ENCODE assay signal across 1 cellular context in genomic region chr21:33642027-33642895, GRCh38.
TF ChIP-seq lines count a peak whose summit lies in the region.

Gene ITSN1 (plus strand): TSS chr21:33642501. CDS start chr21:33718829, 76,328 bp downstream.

TF ChIP-seq in HEK293, 187 proteins besides CTCF, POLR2A, EP300 and RAD21 (continued from another document and continues in another):
- 0 out of 2 replicates have a peak, but pooled peaks have one; percentile 38 for TF ChIP-seq BCL11A (tag by site-specific recombination; IDR thresholded peaks at IDR 0.05; ENCODE audit: low read depth)
- no peak for TF ChIP-seq TCF7L2 (IDR thresholded peaks at IDR 0.05; ENCODE audit: borderline replicate concordance, low read depth, low read length)
- TF ChIP-seq ZNF324 (tag by site-specific recombination; IDR thresholded peaks at IDR 0.05): peak; percentile 94
- TF ChIP-seq ZNF341 (tag by site-specific recombination; IDR thresholded peaks at IDR 0.05; ENCODE audit: low read depth): peak; percentile 75
- TF ChIP-seq ZBTB8A (tag by site-specific recombination; IDR thresholded peaks at IDR 0.05): peak; percentile 97
- TF ChIP-seq KLF10 (tag by site-specific recombination; IDR thresholded peaks at IDR 0.05): peak; percentile 98
- peak; percentile 99 for TF ChIP-seq ZNF335 (tag by site-specific recombination; conservative IDR thresholded peaks at IDR 0.05)
- peak; percentile 95 for TF ChIP-seq KLF8 (tag by site-specific recombination; IDR thresholded peaks at IDR 0.05)
- TF ChIP-seq ZNF510 (tag by site-specific recombination; IDR thresholded peaks at IDR 0.05; ENCODE audit: insufficient replicate concordance): no peak
- TF ChIP-seq ZNF2 (tag by site-specific recombination; IDR thresholded peaks at IDR 0.05): peak; percentile 72
- peak; percentile 69 for TF ChIP-seq KLF7 (tag by site-specific recombination; IDR thresholded peaks at IDR 0.05; ENCODE audit: borderline replicate concordance)
- TF ChIP-seq SCRT1 (tag by site-specific recombination; IDR thresholded peaks at IDR 0.05; ENCODE audit: borderline replicate concordance): no peak
- TF ChIP-seq ZNF548 (tag by site-specific recombination; IDR thresholded peaks at IDR 0.05): no peak
- peak; percentile 96 for TF ChIP-seq ZSCAN5A (tag by site-specific recombination; IDR thresholded peaks at IDR 0.05)
- TF ChIP-seq ZNF23 (tag by site-specific recombination; IDR thresholded peaks at IDR 0.05; ENCODE audit: borderline replicate concordance): no peak
- no peak for TF ChIP-seq ZBTB49 (tag by site-specific recombination; IDR thresholded peaks at IDR 0.05; ENCODE audit: low read depth)
- no peak; the same call in none of the 2 replicates for TF ChIP-seq ZNF580 (tag by site-specific recombination; IDR thresholded peaks at IDR 0.05)
- TF ChIP-seq RBAK (tag by site-specific recombination; IDR thresholded peaks at IDR 0.05): no peak
- peak; percentile 42; the same call in 1 of the 2 replicates for TF ChIP-seq ZNF449 (tag by site-specific recombination; IDR thresholded peaks at IDR 0.05)
- TF ChIP-seq ZBTB7A (tag by site-specific recombination; IDR thresholded peaks at IDR 0.05; ENCODE audit: low read depth): peak; percentile 89
- peak; percentile 99 for TF ChIP-seq ZNF169 (tag by site-specific recombination; IDR thresholded peaks at IDR 0.05)
- no peak for TF ChIP-seq ZNF248 (tag by site-specific recombination; IDR thresholded peaks at IDR 0.05)
- no peak for TF ChIP-seq ZNF157 (tag by site-specific recombination; IDR thresholded peaks at IDR 0.05)
- peak; percentile 73 for TF ChIP-seq KLF1 (tag by site-specific recombination; IDR thresholded peaks at IDR 0.05)
- TF ChIP-seq PRDM6 (tag by site-specific recombination; IDR thresholded peaks at IDR 0.05): no peak
- TF ChIP-seq WT1 (tag by site-specific recombination; IDR thresholded peaks at IDR 0.05): peak; percentile 89
- no peak for TF ChIP-seq ZNF792 (tag by site-specific recombination; IDR thresholded peaks at IDR 0.05)
- TF ChIP-seq ZBTB10 (tag by site-specific recombination; IDR thresholded peaks at IDR 0.05): peak; percentile 69
- no peak for TF ChIP-seq ZNF175 (tag by site-specific recombination; IDR thresholded peaks at IDR 0.05)
- TF ChIP-seq ZNF394 (tag by site-specific recombination; IDR thresholded peaks at IDR 0.05; ENCODE audit: borderline replicate concordance): peak; percentile 74; the same call in 1 of the 2 replicates
- TF ChIP-seq ZNF391 (tag by site-specific recombination; IDR thresholded peaks at IDR 0.05; ENCODE audit: borderline replicate concordance, low read depth): peak; percentile 50; the same call in 1 of the 2 replicates
- TF ChIP-seq IKZF3 (tag by site-specific recombination; IDR thresholded peaks at IDR 0.05): peak; percentile 82
- TF ChIP-seq ZBTB21 (tag by site-specific recombination; IDR thresholded peaks at IDR 0.05): no peak
- TF ChIP-seq ZNF624 (tag by site-specific recombination; IDR thresholded peaks at IDR 0.05): no peak
- peak; percentile 97 for TF ChIP-seq ZNF600 (tag by site-specific recombination; IDR thresholded peaks at IDR 0.05)
- TF ChIP-seq ZSCAN23 (tag by site-specific recombination; IDR thresholded peaks at IDR 0.05): peak; percentile 30; the same call in 1 of the 2 replicates
- TF ChIP-seq KLF16 (tag by site-specific recombination; IDR thresholded peaks at IDR 0.05): peak; percentile 91
- TF ChIP-seq KLF9 (tag by site-specific recombination; IDR thresholded peaks at IDR 0.05; ENCODE audit: low read depth): peak; percentile 77
- no peak for TF ChIP-seq ZNF214 (tag by site-specific recombination; IDR thresholded peaks at IDR 0.05; ENCODE audit: borderline replicate concordance)
- TF ChIP-seq GFI1B (tag by site-specific recombination; IDR thresholded peaks at IDR 0.05): peak; percentile 89
- TF ChIP-seq SCRT2 (tag by site-specific recombination; IDR thresholded peaks at IDR 0.05): peak; percentile 91
- TF ChIP-seq SP7 (tag by site-specific recombination; IDR thresholded peaks at IDR 0.05): peak; percentile 85
- TF ChIP-seq ZNF555 (tag by site-specific recombination; conservative IDR thresholded peaks at IDR 0.05): no peak
- no peak for TF ChIP-seq ZNF132 (tag by site-specific recombination; IDR thresholded peaks at IDR 0.05; ENCODE audit: borderline replicate concordance)
- TF ChIP-seq ZNF837 (tag by site-specific recombination; IDR thresholded peaks at IDR 0.05): no peak
- TF ChIP-seq ZNF830 (tag by site-specific recombination; IDR thresholded peaks at IDR 0.05; ENCODE audit: low read depth): no peak
- TF ChIP-seq GLIS1 (tag by site-specific recombination; IDR thresholded peaks at IDR 0.05): peak; percentile 78
- TF ChIP-seq ZNF140 (tag by site-specific recombination; IDR thresholded peaks at IDR 0.05): peak; percentile 98
- peak; percentile 78; the same call in 1 of the 2 replicates for TF ChIP-seq ZNF692 (tag by site-specific recombination; IDR thresholded peaks at IDR 0.05)
- no peak for TF ChIP-seq REPIN1 (tag by site-specific recombination; IDR thresholded peaks at IDR 0.05; ENCODE audit: low read depth)
- TF ChIP-seq ZNF610 (tag by site-specific recombination; IDR thresholded peaks at IDR 0.05; ENCODE audit: borderline replicate concordance): peak; percentile 91
- no peak for TF ChIP-seq ZNF133 (tag by site-specific recombination; IDR thresholded peaks at IDR 0.05)
- no peak for TF ChIP-seq ZNF701 (tag by site-specific recombination; IDR thresholded peaks at IDR 0.05)
- TF ChIP-seq ZNF658 (tag by site-specific recombination; IDR thresholded peaks at IDR 0.05): no peak
- no peak; the same call in 1 of the 2 replicates for TF ChIP-seq ZIC2 (tag by site-specific recombination; IDR thresholded peaks at IDR 0.05)
- peak; percentile 100 for TF ChIP-seq ZNF398 (tag by site-specific recombination; IDR thresholded peaks at IDR 0.05)
